ENCODE assay signal across 12 cellular contexts in the genomic region with DNA sequence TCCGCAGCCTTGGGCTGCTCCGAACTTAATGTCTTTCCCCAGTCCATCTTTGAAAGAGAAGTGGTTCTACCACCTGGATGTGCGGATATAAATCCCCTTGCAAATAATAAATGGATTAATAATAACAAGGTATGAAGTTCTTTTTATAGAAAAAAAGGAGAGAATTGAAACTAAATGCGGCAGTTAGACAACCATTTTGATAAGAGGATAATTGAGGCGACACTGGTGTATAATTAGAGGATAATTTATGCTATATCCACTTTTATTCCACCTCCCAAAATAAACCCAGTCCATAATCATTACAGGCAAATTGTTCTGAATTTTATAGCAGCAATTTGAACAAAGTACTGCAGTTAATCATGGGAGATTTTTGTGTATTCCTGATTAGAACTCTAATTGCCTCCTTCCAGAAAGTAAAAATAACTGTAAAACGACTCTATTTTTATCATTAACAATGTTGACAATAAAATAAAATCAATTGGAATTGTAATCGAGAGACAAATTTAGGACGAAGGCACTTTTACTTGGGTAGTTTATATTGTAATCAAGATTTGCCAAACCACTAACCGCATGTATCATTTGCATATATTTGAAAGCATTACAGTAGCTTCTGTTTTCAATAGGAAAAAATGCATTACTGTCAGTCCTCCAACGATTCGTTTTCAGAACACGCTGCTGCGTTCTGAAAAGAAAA. TPM values are rescaled to one million over a fixed set of nuclear protein-coding genes. Genes with fewer than 3 reads are reported as not detected.
DNase-seq lines count a peak whose midpoint lies in the region; TF ChIP-seq lines count a peak whose summit lies in the region.
"Had no signal": no experiment of that assay in that cellular context is flagged by ENCODE, and none has a peak within 500 bp of the region (broad histone marks: within the 10 kb centered on the region; RNA-seq: fewer than 3 reads in every experiment).

No MANE protein-coding gene starts in this region.

- H3K4me3 ChIP-seq in ovary: peak overlapping the region; percentile 21
- no peak overlapping the region for H3K4me3 ChIP-seq in ascending aorta

- 10 to 13% (median 13%) methylated on average over 13 of the region's 13 CpGs for WGBS in ovary, 3 donors

- H3K36me3 ChIP-seq in ovary (no peaks in the 10 kb centered on the region), ascending aorta (no peaks in the 10 kb centered on the region)

- H3K27me3 ChIP-seq in ovary (peaks cover 5% of the 10 kb centered on the region), ascending aorta (peaks cover 19% of the 10 kb centered on the region)

- H3K4me1 ChIP-seq in ovary (ENCODE audit: insufficient read depth): peaks cover 4% of the 10 kb centered on the region
- peaks cover 0 to 14% of the 10 kb centered on the region in 2 donors for H3K4me1 ChIP-seq in ascending aorta

- TF ChIP-seq POLR2A in ovary (IDR thresholded peaks at IDR 0.05): no peak

- intact Hi-C loops in ovary (cut with DNase I): loop anchor here in 1 of 4 donors (10.0 kb wide), 1 partner anchor 300 kb away; the partner anchor contains the start of gene SEM1
- intact Hi-C loops in ascending aorta (cut with DNase I): no loop called here

- H3K9me3 ChIP-seq in ovary (no peaks in the 10 kb centered on the region), ascending aorta (no peaks in the 10 kb centered on the region)

- DNase-seq in NCI-H345 treated with DMSO at 0.1 percent for 48 hours (lab: John Stamatoyannopoulos, UW; ENCODE audit: unreplicated experiment): peak; percentile 62
- DNase-seq in NCI-H345 (lab: John Stamatoyannopoulos, UW): no peak
- peak; percentile 97 for DNase-seq in NCI-H1436 treated with DMSO at 0.1 percent for 48 hours (lab: John Stamatoyannopoulos, UW)
- no peak for DNase-seq in caudate nucleus (lab: John Stamatoyannopoulos, UW)
- no peak for DNase-seq in ovary
- DNase-seq in NK-92 (lab: John Stamatoyannopoulos, UW; ENCODE audit: unreplicated experiment): no peak
- DNase-seq in ascending aorta (ENCODE audit: low spot score in 2 of 2): no peak
- DNase-seq in effector CD4-positive, alpha-beta T cell: no peak
- DNase-seq: NK-92 treated with Interleukin-12 subunit alpha and Interleukin-12 subunit beta, amount 100 ng/mL, for 24 hours had no signal

- no peak for TF ChIP-seq EP300 in ovary (IDR thresholded peaks at IDR 0.05)

- peak overlapping the region; percentile 62 for H3K27ac ChIP-seq in caudate nucleus (ENCODE audit: low read depth, low read length)
- H3K27ac ChIP-seq in ovary: no peak overlapping the region
- H3K27ac ChIP-seq in ascending aorta: no peak overlapping the region

- TF ChIP-seq CTCF in ovary (IDR thresholded peaks at IDR 0.05) (no peak), ascending aorta (IDR thresholded peaks at IDR 0.05) (no peak)

RNA-seq across cellular contexts. Expression of gene DLX6, which starts 1.0 kb away (rescaled TPM):
- total RNA-seq in ovary (under 1 TPM in 5 of 7 donors, not detected in 2; 0.12 to 0.95 (median 0.20) TPM), ascending aorta (not detected)
- polyA plus RNA-seq in ovary: under 1 TPM; 0.10 to 0.27 TPM
- total RNA-seq: fibroblast of villous mesenchyme, mesenteric fat pad, pulmonary artery endothelial cell had no signal

RNA-seq across cellular contexts. Expression of gene DLX5, which starts 20.2 kb away (rescaled TPM):
- 1 to 10 TPM in 3 of 7 donors, under 1 TPM in 3, not detected in 1; 0.27 to 7.9 (median 1.0) TPM for total RNA-seq in ovary
- polyA plus RNA-seq in ovary: 1 to 10 TPM in 1 of 2 donors, under 1 TPM in 1; 0.43 to 4.2 TPM
- total RNA-seq in ascending aorta: not detected
- total RNA-seq: fibroblast of villous mesenchyme, pulmonary artery endothelial cell had no signal

Comparison
In these comparisons a context has a peak if more than half of its experiments do, and no peak if none do; other contexts are left out.
1. DNase-seq: peak in NCI-H345 treated with DMSO at 0.1 percent for 48 hours (single experiment) and NCI-H1436 treated with DMSO at 0.1 percent for 48 hours (single experiment); none in NCI-H345 (single experiment), caudate nucleus (0 of 61), ovary (0 of 5), NK-92 (single experiment), ascending aorta (0 of 2) and effector CD4-positive, alpha-beta T cell (single experiment).